8 cellular contexts compared by ENCODE assay signal in genomic region chr20:25550645-25551337, GRCh38. TPM values are rescaled to one million over a fixed set of nuclear protein-coding genes. Genes with fewer than 3 reads are reported as not detected.
DNase-seq lines count a peak whose midpoint lies in the region; ATAC-seq, FAIRE-seq and TF ChIP-seq lines count a peak whose summit lies in the region.
"Not testable (repeated sequence)": the region's sequence is repeated elsewhere in the genome, so short reads cannot be mapped to it uniquely, and the experiment has no call there.
"Had no signal": no experiment of that assay in that cellular context is flagged by ENCODE, and none has a peak within 500 bp of the region (broad histone marks: within the 10 kb centered on the region; RNA-seq: fewer than 3 reads in every experiment).

No MANE protein-coding gene starts in this region.

- ATAC-seq in HepG2 = not testable (repeated sequence)

- peak overlapping the region in 10 of 11 experiments; percentile 31 to 92 (median 86); a peak in 19 of 22 replicates for H3K4me2 ChIP-seq in BLaER1 treated with 17β-estradiol and CSF1 and Interleukin-3, amounts not matched to agents 10 nM and 100 nM
- peak overlapping the region; percentile 46 for H3K4me2 ChIP-seq in HepG2 (ENCODE audit: low read depth, low read length)

- H3K4me3 ChIP-seq in BLaER1 treated with 17β-estradiol and CSF1 and Interleukin-3, amounts not matched to agents 10 nM and 100 nM; HepG2 (replicated peaks in 1 of 3; ENCODE audit: insufficient read depth in 1 of 3, low read depth in 2 of 3, low read length in 3 of 3); prostate gland: not testable (repeated sequence)
- peak overlapping the region; percentile 67 for H3K4me3 ChIP-seq in endodermal cell (ENCODE audit: low read length)

- not testable (repeated sequence) for TF ChIP-seq POLR2A in HepG2 (IDR thresholded peaks at IDR 0.05; ENCODE audit: insufficient read depth in 1 of 2, low read depth in 2 of 2, low read length in 2 of 2); prostate gland (IDR thresholded peaks at IDR 0.05)

- peak overlapping the region; percentile 40 for H3K4me3 Mint-ChIP-seq in endodermal cell
- H3K4me3 Mint-ChIP-seq in nephron = not testable (repeated sequence)

- H3K27ac ChIP-seq in BLaER1 treated with 17β-estradiol and CSF1 and Interleukin-3, amounts not matched to agents 10 nM and 100 nM; HepG2 (ENCODE audit: extremely low read length, insufficient read depth, low read length): not testable (repeated sequence)
- peak overlapping the region; percentile 80 for H3K27ac ChIP-seq in VCaP
- peak overlapping the region; percentile 74 for H3K27ac ChIP-seq in endodermal cell (ENCODE audit: low read depth, low read length)
- H3K27ac ChIP-seq in prostate gland = peak overlapping the region; percentile 60 to 61

- H3K36me3 ChIP-seq in BLaER1 treated with 17β-estradiol and CSF1 and Interleukin-3, amounts not matched to agents 10 nM and 100 nM; endodermal cell (ENCODE audit: control insufficient read depth, insufficient read depth, low read length); prostate gland: not testable (repeated sequence)
- peaks cover 4 to 18% of the 10 kb centered on the region in 2 experiments for H3K36me3 ChIP-seq in HepG2 (replicated peaks in 1 of 2; ENCODE audit: control insufficient read depth in 1 of 2, insufficient read depth in 2 of 2, low read length in 2 of 2)

- in situ Hi-C loops in HepG2 (cut with HindIII; ENCODE audit: extremely low pct_ligation_motif_present, low pct_unique_long_range_greater_than_20kb) = not testable (repeated sequence)

- not testable (repeated sequence) for H3K27me3 Mint-ChIP-seq in endodermal cell (ENCODE audit: insufficient read depth); nephron (ENCODE audit: low read depth)

- H3K27ac Mint-ChIP-seq in endodermal cell = peak overlapping the region; percentile 96
- peak overlapping the region; percentile 95 to 96 (median 96) for H3K27ac Mint-ChIP-seq in nephron

- TF ChIP-seq CTCF in VCaP (conservative IDR thresholded peaks at IDR 0.05); endodermal cell (conservative IDR thresholded peaks at IDR 0.05); HepG2 (CRISPR knock-in tag; IDR thresholded peaks at IDR 0.05); nephron (IDR thresholded peaks at IDR 0.05; ENCODE audit: unreplicated experiment in 3 of 3); prostate gland (IDR thresholded peaks at IDR 0.05): not testable (repeated sequence)

- 17 to 54% methylated on average over 4 to 7 of the region's 7 CpGs for WGBS in endodermal cell (ENCODE audit: insufficient coverage in 1 of 2, insufficient read length in 1 of 2), 2 experiments
- WGBS in HepG2 (ENCODE audit: low lambda C conversion rate) = 35% methylated on average over 7 of the region's 7 CpGs
- 44% methylated on average over 7 of the region's 7 CpGs for WGBS in prostate gland

- H3K4me1 Mint-ChIP-seq in endodermal cell (peaks cover 76% of the 10 kb centered on the region), nephron (peaks cover 57% of the 10 kb centered on the region)

- BruUV-seq in HepG2 (replicated peaks; lab: Mats Ljungman, UMichigan) = not testable (repeated sequence)

- H3K36me3 Mint-ChIP-seq in endodermal cell (ENCODE audit: low read depth) = not testable (repeated sequence)
- peaks cover 14% of the 10 kb centered on the region for H3K36me3 Mint-ChIP-seq in nephron (ENCODE audit: low read depth)

- TF ChIP-seq EP300 in HepG2 (IDR thresholded peaks at IDR 0.05; ENCODE audit: low read depth in 2 of 2, low read length in 2 of 2); HepG2 (CRISPR knock-in tag; IDR thresholded peaks at IDR 0.05; ENCODE audit: borderline replicate concordance): not testable (repeated sequence)

- intact Hi-C loops in HepG2 (cut with micrococcal nuclease; ENCODE audit: unreplicated experiment); prostate gland (cut with DNase I): not testable (repeated sequence)

- TF ChIP-seq RAD21 in HepG2 (CRISPR knock-in tag; IDR thresholded peaks at IDR 0.05) = not testable (repeated sequence)

- not testable (repeated sequence) for H4K20me1 ChIP-seq in BLaER1 treated with 17β-estradiol and CSF1 and Interleukin-3, amounts not matched to agents 10 nM and 100 nM
- peaks cover 31% of the 10 kb centered on the region; the same call in 1 of the 2 replicates for H4K20me1 ChIP-seq in HepG2 (ENCODE audit: insufficient read depth, low read length)

- H3K9me3 Mint-ChIP-seq in endodermal cell, nephron: not testable (repeated sequence)

- H3K4me1 ChIP-seq in BLaER1 treated with 17β-estradiol and CSF1 and Interleukin-3, amounts not matched to agents 10 nM and 100 nM = peaks cover 23 to 69% (median 54%) of the 10 kb centered on the region in 10 experiments
- H3K4me1 ChIP-seq in endodermal cell (ENCODE audit: control insufficient read depth, insufficient read depth, low read length) (peaks cover 50% of the 10 kb centered on the region), HepG2 (ENCODE audit: insufficient read depth, low read length) (peaks cover 71% of the 10 kb centered on the region), prostate gland (replicated peaks) (peaks cover 17% of the 10 kb centered on the region)

- DNase-seq in NCI-H1092 treated with DMSO at 0.1 percent for 48 hours (lab: John Stamatoyannopoulos, UW) (peak; percentile 2), prostate gland (ENCODE audit: low spot score) (peak; percentile 62)
- DNase-seq in endodermal cell; HepG2 (ENCODE audit: low spot score): not testable (repeated sequence)

- H3K9ac ChIP-seq in BLaER1 treated with 17β-estradiol and CSF1 and Interleukin-3, amounts not matched to agents 10 nM and 100 nM; HepG2 (ENCODE audit: insufficient read depth, low read depth, low read length): not testable (repeated sequence)
- H3K9ac ChIP-seq in endodermal cell (ENCODE audit: extremely low read depth, low read length, poor library complexity, severe bottlenecking) = peak overlapping the region; percentile 70

- H3K27me3 ChIP-seq in BLaER1 treated with 17β-estradiol and CSF1 and Interleukin-3, amounts not matched to agents 10 nM and 100 nM; endodermal cell (ENCODE audit: control insufficient read depth, insufficient read depth, low read length, poor library complexity, severe bottlenecking); HepG2 (ENCODE audit: control insufficient read depth in 1 of 2, insufficient read depth in 2 of 2, low read length in 2 of 2); prostate gland (replicated peaks; ENCODE audit: insufficient read depth): not testable (repeated sequence)

- FAIRE-seq in HepG2 (lab: Jason Lieb, UNC) = not testable (repeated sequence)

- POLR2A ChIA-PET in HepG2 (lab: Yijun Ruan, JAX) = not testable (repeated sequence)

- H3K9me3 ChIP-seq in BLaER1 treated with 17β-estradiol and CSF1 and Interleukin-3, amounts not matched to agents 10 nM and 100 nM (replicated peaks in 1 of 11); endodermal cell (ENCODE audit: control insufficient read depth, low read length); HepG2 (ENCODE audit: low read length); prostate gland: not testable (repeated sequence)

- not testable (repeated sequence) for H2AFZ ChIP-seq in HepG2 (ENCODE audit: low read length)

- H3K79me2 ChIP-seq in HepG2 (ENCODE audit: insufficient read depth, low read length) = peaks cover 64% of the 10 kb centered on the region

- CTCF ChIA-PET in HepG2 (lab: Yijun Ruan, JAX; ENCODE audit: low intra/inter-chr PET ratio, low total read pairs) = not testable (repeated sequence)

TF ChIP-seq in HepG2, 621 proteins besides CTCF, POLR2A, EP300 and RAD21 (continues in another document):
- TF ChIP-seq SOX6 (IDR thresholded peaks at IDR 0.05) = not testable (repeated sequence)
- TF ChIP-seq SOX6 (CRISPR knock-in tag; IDR thresholded peaks at IDR 0.05) = peak; percentile 51

RNA-seq across cellular contexts. Expression of gene NINL, which starts 34.5 kb away (rescaled TPM):
- total RNA-seq in endodermal cell = 100 to 1,000 TPM in 1 of 2 donors, 10 to 100 TPM in 1; 78.5 to 101 TPM
- polyA plus RNA-seq in endodermal cell (2013, experiment 1 of 2) = 48.7 TPM
- polyA plus RNA-seq in endodermal cell (2013, experiment 2 of 2) = 43.3 TPM
- 23.3 and 34.3 TPM in 2 replicates for total RNA-seq in HepG2 (2016; rRNA removed; fragmentation: Illumina TruSeq; extraction: Trizol)
- total RNA-seq in HepG2 (2016; cell fraction: cytosol; rRNA removed; fragmentation: Illumina TruSeq; extraction: Trizol; ENCODE audit: low read depth) = 7.4 and 10.8 TPM in 2 replicates
- 20.1 and 34.4 TPM in 2 replicates for total RNA-seq in HepG2 (2016; cell fraction: insoluble cytoplasmic fraction; rRNA removed; fragmentation: Illumina TruSeq; extraction: Trizol)
- total RNA-seq in HepG2 (2016; cell fraction: membrane; rRNA removed; fragmentation: Illumina TruSeq; extraction: Trizol) = 11.6 and 15.7 TPM in 2 replicates
- total RNA-seq in HepG2 (2016; cell fraction: nucleus; rRNA removed; fragmentation: Illumina TruSeq; extraction: Trizol) = 37.4 and 38.1 TPM in 2 replicates
- 32.3 and 34.6 TPM in 2 replicates for polyA plus RNA-seq in HepG2 (2011; rRNA removed)
- 24.8 and 25.8 TPM in 2 replicates for polyA plus RNA-seq in HepG2 (2011; cell fraction: cytosol; rRNA removed)
- 114 and 118 TPM in 2 replicates for polyA plus RNA-seq in HepG2 (2011; cell fraction: nucleus; rRNA removed)
- polyA plus RNA-seq in HepG2 (2012) = 38.7 and 42.0 TPM in 2 replicates
- 3.0 and 3.7 TPM in 2 replicates for polyA plus RNA-seq in HepG2 (2016; cell fraction: cytosol; fragmentation: Illumina TruSeq; extraction: Trizol; ENCODE audit: low read depth)
- polyA plus RNA-seq in HepG2 (2016; cell fraction: insoluble cytoplasmic fraction; fragmentation: Illumina TruSeq; extraction: Trizol; ENCODE audit: low read depth) = 19.3 and 24.8 TPM in 2 replicates
- polyA plus RNA-seq in HepG2 (2016; cell fraction: membrane; fragmentation: Illumina TruSeq; extraction: Trizol; ENCODE audit: low read depth) = 8.1 TPM in 2 replicates
- polyA plus RNA-seq in HepG2 (2016; cell fraction: nucleus; fragmentation: Illumina TruSeq; extraction: Trizol; ENCODE audit: insufficient read depth, low read depth) = 90.8 and 96.3 TPM in 2 replicates
- 1.7 and 32.6 TPM in 2 replicates for polyA minus RNA-seq in HepG2 (2011; rRNA and poly(A)+ RNA removed; ENCODE audit: low replicate concordance)
- polyA minus RNA-seq in HepG2 (2011; cell fraction: cytosol; rRNA and poly(A)+ RNA removed) = 6.9 and 8.0 TPM in 2 replicates
- 46.9 and 49.6 TPM in 2 replicates for polyA minus RNA-seq in HepG2 (2011; cell fraction: nucleus; rRNA and poly(A)+ RNA removed)
- 10 to 100 TPM; 16.3 to 31.1 TPM for total RNA-seq in prostate gland
- total RNA-seq: HT1080 had no signal
